Comparison of ENCODE assay signal across 8 cellular contexts in the genomic region with DNA sequence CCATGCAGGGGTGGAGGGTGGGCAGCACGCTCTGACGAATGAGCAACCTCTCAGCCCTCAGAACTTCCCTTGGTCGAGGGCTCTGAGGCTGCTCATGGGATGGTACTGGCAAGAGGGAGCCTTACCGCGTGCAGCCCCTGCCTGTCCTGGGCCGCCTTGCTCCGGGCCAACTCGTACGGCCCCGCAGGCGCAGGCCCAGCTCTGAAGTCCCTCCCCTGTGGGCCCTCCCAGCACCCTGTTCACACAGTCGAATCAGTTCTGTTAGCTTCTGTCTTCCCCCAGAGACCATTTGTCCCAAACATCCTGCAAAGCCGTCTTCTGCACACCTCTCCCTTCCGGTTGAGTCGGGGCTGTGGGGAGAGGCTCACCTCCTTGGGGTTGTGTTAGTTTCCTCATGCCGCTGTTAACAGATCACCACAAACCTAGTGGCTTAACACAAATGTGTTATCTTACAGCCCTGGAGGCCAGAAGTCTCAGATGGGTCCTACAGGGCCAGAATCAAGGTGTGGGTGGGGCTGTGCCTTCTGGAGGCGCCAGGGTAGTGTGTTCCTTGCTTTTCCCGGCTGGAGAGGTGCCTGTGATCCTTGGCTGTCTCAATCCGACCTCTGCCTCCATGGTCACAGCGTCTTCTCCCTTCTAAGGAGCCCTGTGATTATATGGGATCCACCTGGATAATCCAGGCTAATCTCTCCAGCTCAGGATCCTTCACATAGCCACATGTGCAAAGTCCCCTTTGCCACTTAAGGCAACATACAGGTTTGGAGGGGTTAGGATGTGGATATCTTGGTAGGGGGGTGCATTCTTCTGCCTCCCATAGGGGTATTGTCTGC. TPM values are rescaled to one million over a fixed set of nuclear protein-coding genes. Genes with fewer than 3 reads are reported as not detected.
DNase-seq lines count a peak whose midpoint lies in the region; TF ChIP-seq lines count a peak whose summit lies in the region.

No MANE protein-coding gene starts in this region.

- H3K36me3 Mint-ChIP-seq in MCF 10A (ENCODE audit: insufficient read depth, unreplicated experiment), result no peaks in the 10 kb centered on the region
- no peaks in the 10 kb centered on the region for H3K36me3 Mint-ChIP-seq in progenitor cell of endocrine pancreas (ENCODE audit: insufficient read depth)

- H3K4me3 ChIP-seq in mammary epithelial cell (replicated peaks in 1 of 3; ENCODE audit: insufficient read depth in 1 of 3, low read depth in 2 of 3, low read length in 3 of 3) (no peak overlapping the region), HUES64 (ENCODE audit: low read length) (peak overlapping the region; percentile 57), fibroblast of the aortic adventitia (ENCODE audit: low read depth, low read length) (peak overlapping the region; percentile 59)

- BruUV-seq in MCF 10A (replicated peaks; lab: Mats Ljungman, UMichigan) (no TSS peak), mammary epithelial cell (replicated peaks; lab: Mats Ljungman, UMichigan) (no TSS peak)

- no peak overlapping the region for H2AFZ ChIP-seq in mammary epithelial cell (ENCODE audit: low read depth, low read length)

- no peaks in the 10 kb centered on the region for H3K79me2 ChIP-seq in mammary epithelial cell (ENCODE audit: insufficient read depth, low read length)

- CTCF ChIA-PET in MCF 10A (lab: Yijun Ruan, JAX) (no interaction called here), mammary epithelial cell (lab: Charles Lee; ENCODE audit: low non-redundant PET) (no interaction called here)

- DNase-seq in MCF 10A (ENCODE audit: unreplicated experiment) (no peak), mammary epithelial cell (no peak), activated T-cell treated with anti-CD3 and anti-CD28 coated beads for 1 hour (ENCODE audit: low read depth) (peak; percentile 41), fibroblast of the aortic adventitia (ENCODE audit: low read depth) (peak; percentile 7), progenitor cell of endocrine pancreas (ENCODE audit: low spot score, unreplicated experiment) (no peak), SHP77 (lab: John Stamatoyannopoulos, UW) (no peak), NCI-H2081 (lab: John Stamatoyannopoulos, UW) (no peak)

- 59% methylated on average over 19 of the region's 20 CpGs for WGBS in mammary epithelial cell (ENCODE audit: low coverage, missing lambda C conversion rate)
- 24% methylated on average over 20 of the region's 20 CpGs for WGBS in HUES64

- H4K20me1 ChIP-seq in mammary epithelial cell (ENCODE audit: insufficient read depth, low read length), result no peaks in the 10 kb centered on the region

- H3K27ac Mint-ChIP-seq in MCF 10A (ENCODE audit: low read depth, unreplicated experiment) (no peak overlapping the region), progenitor cell of endocrine pancreas (peak overlapping the region; percentile 95)

- no peaks in the 10 kb centered on the region for H3K4me1 Mint-ChIP-seq in MCF 10A (ENCODE audit: insufficient read depth, unreplicated experiment)
- peaks cover 7% of the 10 kb centered on the region for H3K4me1 Mint-ChIP-seq in progenitor cell of endocrine pancreas (ENCODE audit: low read depth)

- TF ChIP-seq CTCF in MCF 10A (IDR thresholded peaks at IDR 0.05; ENCODE audit: unreplicated experiment) (no peak), mammary epithelial cell (conservative IDR thresholded peaks at IDR 0.05 in 1 of 2, IDR thresholded peaks at IDR 0.05 in 1 of 2; ENCODE audit: extremely low read depth in 1 of 2, insufficient read depth in 1 of 2, low read depth in 1 of 2, low read length in 2 of 2) (no peak), fibroblast of the aortic adventitia (IDR thresholded peaks at IDR 0.05; ENCODE audit: insufficient read depth, low read length) (no peak), progenitor cell of endocrine pancreas (IDR thresholded peaks at IDR 0.05; ENCODE audit: unreplicated experiment) (no peak)

- H3K9ac ChIP-seq in mammary epithelial cell (ENCODE audit: insufficient read depth, low read length) (no peak overlapping the region), HUES64 (ENCODE audit: low read depth, low read length) (peak overlapping the region; percentile 65)

- H3K4me3 Mint-ChIP-seq in MCF 10A (ENCODE audit: unreplicated experiment) (peak overlapping the region; percentile 33), progenitor cell of endocrine pancreas (ENCODE audit: low read depth) (peak overlapping the region; percentile 85)

- POLR2A ChIA-PET in MCF 10A (lab: Yijun Ruan, JAX), result interaction anchor here (1.0 kb wide), 1 partner anchor 15 kb away, joined by 4 read pairs; no protein-coding TSS in a partner anchor

- intact Hi-C loops in MCF 10A (cut with micrococcal nuclease) (loop anchor here (10.0 kb wide), 1 partner anchor 235 kb away; a partner anchor contains a TSS), mammary epithelial cell (cut with micrococcal nuclease) (no loop called here)

- peaks cover 50% of the 10 kb centered on the region for H3K27me3 Mint-ChIP-seq in MCF 10A (ENCODE audit: insufficient read depth, unreplicated experiment)
- peaks cover 28% of the 10 kb centered on the region for H3K27me3 Mint-ChIP-seq in progenitor cell of endocrine pancreas

- H3K27me3 ChIP-seq in mammary epithelial cell (ENCODE audit: insufficient read depth, low read length) (peaks cover 25% of the 10 kb centered on the region), HUES64 (ENCODE audit: insufficient read depth, low read length) (peaks cover 15% of the 10 kb centered on the region)

- no peaks in the 10 kb centered on the region for H3K9me3 ChIP-seq in mammary epithelial cell (replicated peaks; ENCODE audit: insufficient read depth, low read length)
- no peaks in the 10 kb centered on the region for H3K9me3 ChIP-seq in HUES64 (ENCODE audit: insufficient read depth, low read depth, low read length)

- in situ Hi-C loops in mammary epithelial cell (cut with MboI; ENCODE audit: low sequenced_read_pairs in 2 of 2), result no loop called here

- H3K27ac ChIP-seq in mammary epithelial cell (ENCODE audit: insufficient read depth, low read depth, low read length) (no peak overlapping the region), HUES64 (ENCODE audit: low read depth, low read length) (0 out of 2 replicates have a peak overlapping the region, but pooled peaks have one; percentile 36)

- H3K36me3 ChIP-seq in mammary epithelial cell (ENCODE audit: insufficient read depth, low read length) (no peaks in the 10 kb centered on the region), HUES64 (ENCODE audit: insufficient read depth, low read length) (no peaks in the 10 kb centered on the region)

- peaks cover 4% of the 10 kb centered on the region for H3K4me1 ChIP-seq in mammary epithelial cell (ENCODE audit: insufficient read depth, low read length)
- H3K4me1 ChIP-seq in HUES64 (ENCODE audit: insufficient read depth, low read length), result 0 out of 2 replicates have a peak, but pooled peaks cover 5% of the 10 kb centered on the region

- H3K4me2 ChIP-seq in mammary epithelial cell (ENCODE audit: insufficient read depth, low read depth, low read length), result no peak overlapping the region

- H3K9me3 Mint-ChIP-seq in MCF 10A (ENCODE audit: unreplicated experiment) (no peaks in the 10 kb centered on the region), progenitor cell of endocrine pancreas (ENCODE audit: low read depth) (no peaks in the 10 kb centered on the region)

- dilution Hi-C loops in mammary epithelial cell (cut with HindIII; ENCODE audit: low sequenced_read_pairs), result no loop called here

RNA-seq across cellular contexts. Expression of a gene that starts 0.9 kb away (rescaled TPM):
- total RNA-seq in MCF 10A (2022), result not detected in 2 replicates
- total RNA-seq in mammary epithelial cell, result under 1 TPM in 1 of 2 donors, not detected in 1; 0.33 TPM
- polyA plus RNA-seq in mammary epithelial cell, result not detected
- not detected for polyA minus RNA-seq in mammary epithelial cell
- 5.1 TPM for polyA plus RNA-seq in HUES64 (2013, experiment 1 of 2)
- polyA plus RNA-seq in HUES64 (2013, experiment 2 of 2), result 8.3 TPM
- 0.74 and 2.6 TPM in 2 replicates for total RNA-seq in fibroblast of the aortic adventitia (ENCODE audit: low replicate concordance)
- 4.2 and 5.0 TPM in 2 replicates for total RNA-seq in progenitor cell of endocrine pancreas

RNA-seq across cellular contexts. Expression of a gene that starts 52.9 kb away (rescaled TPM):
- total RNA-seq in MCF 10A (2022) (79.4 and 94.6 TPM in 2 replicates), mammary epithelial cell (100 to 1,000 TPM in 1 of 2 donors, 10 to 100 TPM in 1; 91.0 to 116 TPM), fibroblast of the aortic adventitia (ENCODE audit: low replicate concordance) (130 and 213 TPM in 2 replicates), progenitor cell of endocrine pancreas (164 TPM in 2 replicates)
- polyA plus RNA-seq in mammary epithelial cell, result 80.4 TPM
- 76.0 TPM for polyA minus RNA-seq in mammary epithelial cell
- polyA plus RNA-seq in HUES64 (2013, experiment 1 of 2), result 288 TPM
- polyA plus RNA-seq in HUES64 (2013, experiment 2 of 2), result 290 TPM

Comparison
In these comparisons a context has a peak if more than half of its experiments do, and no peak if none do; other contexts are left out.
1. DNase-seq: peak in activated T-cell treated with anti-CD3 and anti-CD28 coated beads for 1 hour (single experiment) and fibroblast of the aortic adventitia (single experiment); none in MCF 10A (single experiment), mammary epithelial cell (single experiment), progenitor cell of endocrine pancreas (single experiment), SHP77 (0 of 2) and NCI-H2081 (0 of 2).
2. H3K4me3 ChIP-seq: peak in HUES64 (single experiment) and fibroblast of the aortic adventitia (single experiment); none in mammary epithelial cell (0 of 3).